Comparison of ENCODE assay signal across 25 cellular contexts in the genomic region with DNA sequence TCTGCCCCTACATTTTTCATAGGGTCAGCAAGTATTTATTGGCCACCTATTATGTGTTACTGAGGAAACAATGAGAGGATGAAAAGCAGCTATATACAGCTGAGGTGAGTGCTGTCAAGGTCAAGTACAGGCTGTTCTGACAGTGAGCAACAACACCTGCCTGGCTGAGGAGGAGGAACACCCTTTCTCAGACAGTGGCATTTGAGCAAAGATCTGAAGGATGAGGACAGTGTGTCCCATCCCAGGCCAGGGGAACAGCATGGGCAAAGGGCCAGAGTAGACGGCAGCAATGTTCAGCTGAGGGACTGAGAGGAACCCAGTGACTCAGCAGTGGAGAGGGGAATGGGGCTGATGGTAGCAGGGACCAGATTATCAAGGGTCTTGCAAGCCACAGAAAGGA.
"Had no signal": no experiment of that assay in that cellular context is flagged by ENCODE, and none has a peak within 500 bp of the region (broad histone marks: within the 10 kb centered on the region; RNA-seq: fewer than 3 reads in every experiment).

No MANE protein-coding gene starts in this region.

- H3K4me3 Mint-ChIP-seq: dendritic cell treated with granulocyte-macrophage colony-stimulating factor and Interleukin-4, amounts not matched to agents 40 ng/mL and 50 ng/mL, for 4 days; effector memory CD8-positive, alpha-beta T cell; endodermal cell had no signal

- H3K4me1 ChIP-seq: colonic mucosa, esophagus muscularis mucosa, esophagus squamous epithelium, foreskin keratinocyte, gastrocnemius medialis, gastroesophageal sphincter, heart left ventricle, heart right ventricle had no signal

- DNase-seq: colonic mucosa; cortex of kidney; dermis blood vessel endothelial cell; dorsolateral prefrontal cortex; effector CD4-positive, alpha-beta T cell; effector CD8-positive, alpha-beta T cell; effector memory CD4-positive, alpha-beta T cell; effector memory CD8-positive, alpha-beta T cell; endodermal cell; erythroblast; esophagus squamous epithelium; foreskin fibroblast; foreskin keratinocyte; foreskin melanocyte; gastrocnemius medialis; glutamatergic neuron; head of caudate nucleus; heart left ventricle; heart right ventricle had no signal

- ATAC-seq: effector memory CD8-positive, alpha-beta T cell; esophagus mucosa; foreskin keratinocyte; gastrocnemius medialis; gastroesophageal sphincter; heart left ventricle; heart right ventricle had no signal

- H3K27me3 ChIP-seq: colonic mucosa, foreskin keratinocyte, gastrocnemius medialis had no signal

- H3K27ac ChIP-seq: colonic mucosa, coronary artery, dorsolateral prefrontal cortex, epithelial cell of prostate, esophagus muscularis mucosa, esophagus squamous epithelium, foreskin keratinocyte, gastrocnemius medialis, gastroesophageal sphincter, heart left ventricle, heart right ventricle had no signal

- H3K27ac Mint-ChIP-seq: dendritic cell treated with granulocyte-macrophage colony-stimulating factor and Interleukin-4, amounts not matched to agents 40 ng/mL and 50 ng/mL, for 4 days; effector memory CD8-positive, alpha-beta T cell; endodermal cell had no signal

- H3K9me3 ChIP-seq: colonic mucosa, esophagus muscularis mucosa, esophagus squamous epithelium, gastrocnemius medialis, gastroesophageal sphincter, heart left ventricle, heart right ventricle had no signal

- H3K36me3 ChIP-seq: colonic mucosa, esophagus muscularis mucosa, esophagus squamous epithelium, gastrocnemius medialis, gastroesophageal sphincter, heart left ventricle, heart right ventricle had no signal

- H3K4me3 ChIP-seq: colonic mucosa, coronary artery, dorsolateral prefrontal cortex, esophagus muscularis mucosa, esophagus squamous epithelium, gastrocnemius medialis, gastroesophageal sphincter, heart left ventricle, heart right ventricle had no signal

- H3K9me3 Mint-ChIP-seq: dendritic cell treated with granulocyte-macrophage colony-stimulating factor and Interleukin-4, amounts not matched to agents 40 ng/mL and 50 ng/mL, for 4 days; effector memory CD8-positive, alpha-beta T cell; endodermal cell had no signal
